In the genomic region with DNA sequence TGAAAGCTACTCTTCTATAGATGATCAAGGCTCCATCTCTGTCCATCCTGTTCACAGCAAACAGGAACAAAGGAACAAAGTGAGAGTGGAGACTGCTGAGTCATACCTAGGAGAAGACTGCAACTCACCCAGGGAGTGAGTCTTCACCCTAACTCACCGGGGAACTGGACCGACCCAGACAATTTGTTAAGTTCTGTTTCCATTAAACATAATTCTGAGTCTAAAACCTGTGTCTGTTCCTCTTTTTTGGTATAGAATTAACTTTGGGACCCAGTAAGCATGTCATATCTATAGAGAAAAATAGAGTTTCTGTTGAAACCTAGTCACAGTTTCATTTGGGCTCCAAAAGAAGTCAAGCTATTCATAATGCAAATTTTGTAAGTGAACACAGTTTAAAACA, we compare ENCODE assay signal across 1 cellular context.
A peak's percentile ranks its signal among the peaks of the same experiment; 100 is the strongest.
TF ChIP-seq lines count a peak whose summit lies in the region.

No MANE protein-coding gene starts in this region.

TF ChIP-seq in HepG2, 621 proteins besides CTCF, POLR2A, EP300 and RAD21:
- peak; percentile 69; the same call in 1 of the 2 replicates for TF ChIP-seq NFE2L2 (IDR thresholded peaks at IDR 0.05; ENCODE audit: low read length)
- no peak for TF ChIP-seq ZNF326 (CRISPR knock-in tag; IDR thresholded peaks at IDR 0.05; ENCODE audit: borderline replicate concordance)
TF ChIP-seq in HepG2: peak in this region for 1.
